In the genomic region with DNA sequence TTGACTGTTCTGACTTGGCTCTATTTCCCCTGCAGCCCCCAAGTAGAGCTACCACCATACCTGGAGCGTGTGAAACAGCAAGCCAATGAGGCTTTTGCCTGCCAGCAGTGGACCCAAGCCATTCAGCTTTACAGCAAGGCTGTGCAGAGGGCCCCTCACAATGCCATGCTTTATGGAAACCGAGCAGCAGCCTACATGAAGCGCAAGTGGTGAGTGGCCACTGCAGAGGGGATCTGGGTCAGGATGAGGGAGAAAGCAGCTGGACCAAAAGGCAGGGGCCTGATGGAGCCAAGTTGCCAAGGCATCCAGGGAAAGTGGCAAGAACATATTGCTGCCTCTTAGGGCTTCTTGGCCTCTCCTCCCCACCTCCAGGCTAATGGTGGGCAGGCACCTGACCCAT, we compare ENCODE assay signal across 1 cellular context.
TF ChIP-seq lines count a peak whose summit lies in the region.

No MANE protein-coding gene starts in this region.

TF ChIP-seq in H1, 55 proteins besides CTCF, POLR2A, EP300 and RAD21:
- TF ChIP-seq POU5F1 (IDR thresholded peaks at IDR 0.05; ENCODE audit: low read depth, low read length) (no peak), JUND (IDR thresholded peaks at IDR 0.05; ENCODE audit: low read length) (no peak), CBX8 (IDR thresholded peaks at IDR 0.05; ENCODE audit: borderline replicate concordance, low read depth, low read length) (no peak), CHD2 (IDR thresholded peaks at IDR 0.05; ENCODE audit: low read length) (no peak), SRF (IDR thresholded peaks at IDR 0.05; ENCODE audit: low read depth, low read length) (no peak), BACH1 (IDR thresholded peaks at IDR 0.05; ENCODE audit: low read length) (no peak), POLR2AphosphoS5 (IDR thresholded peaks at IDR 0.05; ENCODE audit: low read depth, low read length) (no peak), SP4 (IDR thresholded peaks at IDR 0.05; ENCODE audit: low read length) (no peak), EZH2 (IDR thresholded peaks at IDR 0.05; ENCODE audit: low read depth, low read length, severe bottlenecking) (no peak), YY1 (IDR thresholded peaks at IDR 0.05; ENCODE audit: low read depth, low read length) (no peak), TCF12 (IDR thresholded peaks at IDR 0.05; ENCODE audit: low read depth, low read length) (no peak), GTF2F1 (IDR thresholded peaks at IDR 0.05; ENCODE audit: borderline replicate concordance, low read depth, low read length) (no peak), EGR1 (IDR thresholded peaks at IDR 0.05; ENCODE audit: borderline replicate concordance, low read depth, low read length) (no peak), HDAC2 (IDR thresholded peaks at IDR 0.05; ENCODE audit: borderline replicate concordance in 1 of 2, low read depth in 2 of 2, low read length in 2 of 2) (no peak), TAF7 (optimal IDR thresholded peaks at IDR 0.05; ENCODE audit: borderline replicate concordance, low read depth, low read length) (no peak), TBP (IDR thresholded peaks at IDR 0.05; ENCODE audit: low read depth, low read length) (no peak)
- TF ChIP-seq, protein P1, sequence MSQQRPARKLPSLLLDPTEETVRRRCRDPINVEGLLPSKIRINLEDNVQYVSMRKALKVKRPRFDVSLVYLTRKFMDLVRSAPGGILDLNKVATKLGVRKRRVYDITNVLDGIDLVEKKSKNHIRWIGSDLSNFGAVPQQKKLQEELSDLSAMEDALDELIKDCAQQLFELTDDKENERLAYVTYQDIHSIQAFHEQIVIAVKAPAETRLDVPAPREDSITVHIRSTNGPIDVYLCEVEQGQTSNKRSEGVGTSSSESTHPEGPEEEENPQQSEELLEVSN (IDR thresholded peaks at IDR 0.05) = no peak
- TF ChIP-seq, protein P2, sequence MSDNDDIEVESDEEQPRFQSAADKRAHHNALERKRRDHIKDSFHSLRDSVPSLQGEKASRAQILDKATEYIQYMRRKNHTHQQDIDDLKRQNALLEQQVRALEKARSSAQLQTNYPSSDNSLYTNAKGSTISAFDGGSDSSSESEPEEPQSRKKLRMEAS (IDR thresholded peaks at IDR 0.05) = no peak
